In genomic region chr17:76504117-76504516, GRCh38 we compare ENCODE assay signal across 17 cellular contexts. TPM values are rescaled to one million over a fixed set of nuclear protein-coding genes. Genes with fewer than 3 reads are reported as not detected.
A peak's percentile ranks its signal among the peaks of the same experiment; 100 is the strongest.
DNase-seq lines count a peak whose midpoint lies in the region; ATAC-seq and TF ChIP-seq lines count a peak whose summit lies in the region.
"Had no signal": no experiment of that assay in that cellular context is flagged by ENCODE, and none has a peak within 500 bp of the region (broad histone marks: within the 10 kb centered on the region; RNA-seq: fewer than 3 reads in every experiment).

No MANE protein-coding gene starts in this region.

- TF ChIP-seq CTCF in GM12873 (IDR thresholded peaks at IDR 0.05; ENCODE audit: insufficient read depth, low read depth, low read length, missing control alignments) (peak; percentile 27), PC-3 (conservative IDR thresholded peaks at IDR 0.05; ENCODE audit: low read depth, low read length) (peak; percentile 39; the same call in 1 of the 2 replicates)

- H2AFZ ChIP-seq in PC-3 (ENCODE audit: low read length): no peak overlapping the region

- ATAC-seq in PC-3: no peak
- ATAC-seq: heart left ventricle had no signal

- POLR2A ChIA-PET in PC-3 (lab: Charles Lee; ENCODE audit: unreplicated experiment): no interaction called here

- peaks cover 20% of the 10 kb centered on the region for H3K79me2 ChIP-seq in PC-3 (ENCODE audit: low read length)

- intact Hi-C loops in PC-3 (cut with micrococcal nuclease): no loop called here

- DNase-seq in AML-193 (lab: John Stamatoyannopoulos, UW) (peak; percentile 19 to 50), PC-3 (no peak), germinal center (ENCODE audit: low spot score) (peak; percentile 36), amniotic stem cell (lab: John Stamatoyannopoulos, UW) (no peak), GM03348 (ENCODE audit: low spot score) (no peak), kidney glomerular epithelial cell (lab: John Stamatoyannopoulos, UW) (no peak), activated T-cell treated with anti-CD3 and anti-CD28 coated beads for 4 hours (no peak)
- DNase-seq: C1 segment of cervical spinal cord; heart left ventricle; NCI-H187; NCI-H82; stimulated activated CD4-positive, alpha-beta T cell treated with anti-CD3 and anti-CD28 coated beads, Interleukin-1b, Interleukin-23, amount 100 ng/mL, for 48 hours; transverse colon had no signal

- no TSS peak for BruUV-seq in PC-3 (replicated peaks; lab: Mats Ljungman, UMichigan)

- H3K4me3 ChIP-seq in PC-3 (ENCODE audit: low read length): no peak overlapping the region
- H3K4me3 ChIP-seq: heart left ventricle, SJCRH30, transverse colon had no signal

- peaks cover 19% of the 10 kb centered on the region for H3K4me1 ChIP-seq in PC-3 (ENCODE audit: insufficient read depth, low read length)

- no peak overlapping the region for H3K4me2 ChIP-seq in PC-3 (ENCODE audit: low read length)

- no peaks in the 10 kb centered on the region for H3K36me3 ChIP-seq in PC-3 (ENCODE audit: low read depth, low read length)
- H3K36me3 ChIP-seq: heart left ventricle, SJCRH30, transverse colon had no signal

- H3K27ac ChIP-seq in PC-3 (ENCODE audit: low read length): no peak overlapping the region
- H3K27ac ChIP-seq: epithelial cell of prostate, heart left ventricle, SJCRH30, transverse colon, VCaP had no signal

- H3K9ac ChIP-seq in PC-3 (ENCODE audit: low read length): no peak overlapping the region

- H4K20me1 ChIP-seq in PC-3 (ENCODE audit: low read length): no peaks in the 10 kb centered on the region; the same call in 1 of the 2 replicates

- CTCF ChIA-PET in PC-3 (lab: Charles Lee): interaction anchor here (0.5 to 0.7 kb wide), 2 partner anchors 120 to 214 kb away, joined by 3 to 4 read pairs; no protein-coding TSS in a partner anchor

- no peaks in the 10 kb centered on the region for H3F3A ChIP-seq in PC-3 (ENCODE audit: low read length, unreplicated experiment)

- no peaks in the 10 kb centered on the region for H3K9me2 ChIP-seq in PC-3 (replicated peaks; ENCODE audit: low read length)

- no peaks in the 10 kb centered on the region for H3K27me3 ChIP-seq in PC-3 (ENCODE audit: low read length)
- H3K27me3 ChIP-seq: SJCRH30 had no signal

- H3K9me3 ChIP-seq in PC-3 (ENCODE audit: low read length): no peaks in the 10 kb centered on the region
- H3K9me3 ChIP-seq: heart left ventricle, SJCRH30, transverse colon had no signal

RNA-seq across cellular contexts. Expression of gene RHBDF2, which starts 2.9 kb away (rescaled TPM):
- total RNA-seq in PC-3 (2014; rRNA removed): 52.3 and 74.8 TPM in 2 replicates

RNA-seq across cellular contexts. Expression of gene CYGB, which starts 33.4 kb away (rescaled TPM):
- 0.40 and 0.62 TPM in 2 replicates for total RNA-seq in PC-3 (2014; rRNA removed)
- total RNA-seq: SJCRH30 had no signal

RNA-seq across cellular contexts. Expression of gene PRCD, which starts 35.7 kb away (rescaled TPM):
- total RNA-seq in PC-3 (2014; rRNA removed): 0.86 and 2.5 TPM in 2 replicates

RNA-seq across cellular contexts. Expression of gene AANAT, which starts 36.7 kb away (rescaled TPM):
- total RNA-seq in PC-3 (2014; rRNA removed): not detected in 2 replicates
- total RNA-seq: heart left ventricle, transverse colon had no signal

RNA-seq across cellular contexts. Expression of gene UBE2O, which starts 51.2 kb away (rescaled TPM):
- 64.7 and 77.3 TPM in 2 replicates for total RNA-seq in PC-3 (2014; rRNA removed)

Comparison
In these comparisons a context has a peak if more than half of its experiments do, and no peak if none do; other contexts are left out.
1. DNase-seq: peak in AML-193 (2 of 2) and germinal center (single experiment); none in PC-3 (single experiment), amniotic stem cell (single experiment), GM03348 (single experiment), kidney glomerular epithelial cell (single experiment) and activated T-cell treated with anti-CD3 and anti-CD28 coated beads for 4 hours (single experiment).